Comparison of ENCODE assay signal across 1 cellular context in genomic region chr17:329794-330420, GRCh38.
TF ChIP-seq lines count a peak whose summit lies in the region.

No MANE protein-coding gene starts in this region.

TF ChIP-seq in HepG2, 621 proteins besides CTCF, POLR2A, EP300 and RAD21:
- TF ChIP-seq ZBTB43 (CRISPR knock-in tag; conservative IDR thresholded peaks at IDR 0.05): no peak
- TF ChIP-seq KDM5B (CRISPR knock-in tag; IDR thresholded peaks at IDR 0.05; ENCODE audit: borderline replicate concordance): no peak
- TF ChIP-seq IKZF1 (IDR thresholded peaks at IDR 0.05): no peak
- no peak for TF ChIP-seq ERF (CRISPR knock-in tag; IDR thresholded peaks at IDR 0.05)
- no peak for TF ChIP-seq RNF2 (conservative IDR thresholded peaks at IDR 0.05; ENCODE audit: low read depth)
- no peak for TF ChIP-seq ZFP82 (CRISPR knock-in tag; IDR thresholded peaks at IDR 0.05; ENCODE audit: borderline replicate concordance)
- TF ChIP-seq GATAD2A (CRISPR knock-in tag; IDR thresholded peaks at IDR 0.05): no peak
- TF ChIP-seq RBM39 (IDR thresholded peaks at IDR 0.05; ENCODE audit: low read depth, low read length, poor library complexity, severe bottlenecking): no peak
- no peak for TF ChIP-seq TAF15 (IDR thresholded peaks at IDR 0.05; ENCODE audit: low read depth, low read length, poor library complexity, severe bottlenecking)
- TF ChIP-seq TAF1 (CRISPR knock-in tag; IDR thresholded peaks at IDR 0.05): no peak
- no peak for TF ChIP-seq ZNF20 (CRISPR knock-in tag; IDR thresholded peaks at IDR 0.05)
- TF ChIP-seq ZBTB20 (CRISPR knock-in tag; IDR thresholded peaks at IDR 0.05; ENCODE audit: borderline replicate concordance, low read depth): no peak
- TF ChIP-seq ZSCAN5A (CRISPR knock-in tag; IDR thresholded peaks at IDR 0.05; ENCODE audit: borderline replicate concordance): no peak
- TF ChIP-seq ZNF207 (IDR thresholded peaks at IDR 0.05; ENCODE audit: borderline replicate concordance): no peak
- no peak for TF ChIP-seq TEF (CRISPR knock-in tag; IDR thresholded peaks at IDR 0.05)
- no peak for TF ChIP-seq FOXP4 (CRISPR knock-in tag; IDR thresholded peaks at IDR 0.05)
